In genomic region chr5:118611332-118611945, GRCh38 we compare ENCODE assay signal across 8 cellular contexts.
DNase-seq lines count a peak whose midpoint lies in the region; ATAC-seq and TF ChIP-seq lines count a peak whose summit lies in the region.

No MANE protein-coding gene starts in this region.

- intact Hi-C loops in heart left ventricle (cut with DNase I): no loop called here
- intact Hi-C loops in cardiac septum (cut with DNase I): no loop called here
- intact Hi-C loops in colonic mucosa (cut with DNase I): no loop called here
- intact Hi-C loops in prostate gland (cut with DNase I): no loop called here

- no peak overlapping the region for H2AFZ ChIP-seq in Loucy (ENCODE audit: low read length)

- H3K9me3 ChIP-seq in heart left ventricle: no peaks in the 10 kb centered on the region
- no peaks in the 10 kb centered on the region for H3K9me3 ChIP-seq in Loucy (ENCODE audit: insufficient read depth, low read depth, low read length)
- H3K9me3 ChIP-seq in colonic mucosa: no peaks in the 10 kb centered on the region
- H3K9me3 ChIP-seq in prostate gland: no peaks in the 10 kb centered on the region

- DNase-seq in heart left ventricle: no peak
- DNase-seq in cardiac septum (ENCODE audit: low spot score): no peak
- no peak for DNase-seq in colonic mucosa
- DNase-seq in prostate gland (ENCODE audit: low spot score): no peak
- no peak for DNase-seq in GF-D8 (lab: John Stamatoyannopoulos, UW)
- DNase-seq in CD1c-positive myeloid dendritic cell (ENCODE audit: extremely low spot score): no peak

- no peak overlapping the region for H3K4me2 ChIP-seq in Loucy (ENCODE audit: low read depth, low read length, poor library complexity, severe bottlenecking)

- no peaks in the 10 kb centered on the region for H4K20me1 ChIP-seq in Loucy (ENCODE audit: insufficient read depth, low read length, poor library complexity, severe bottlenecking)

- ATAC-seq in heart left ventricle (peak in 1 of 4 donors; percentile 20), HG02970 (IDR thresholded peaks at IDR 0.05; ENCODE audit: low FRiP score, unreplicated experiment) (no peak)

- H3K4me3 ChIP-seq in heart left ventricle (no peak overlapping the region), Loucy (ENCODE audit: low read length, poor library complexity, severe bottlenecking) (no peak overlapping the region), colonic mucosa (no peak overlapping the region), prostate gland (no peak overlapping the region)

- H3K4me1 ChIP-seq in heart left ventricle: no peaks in the 10 kb centered on the region
- H3K4me1 ChIP-seq in Loucy (ENCODE audit: insufficient read depth, low read length, poor library complexity, severe bottlenecking): no peaks in the 10 kb centered on the region
- no peaks in the 10 kb centered on the region for H3K4me1 ChIP-seq in colonic mucosa
- no peaks in the 10 kb centered on the region for H3K4me1 ChIP-seq in prostate gland (replicated peaks)

- TF ChIP-seq CTCF in heart left ventricle (IDR thresholded peaks at IDR 0.05) (peak; percentile 31 to 61 (median 50)), Loucy (conservative IDR thresholded peaks at IDR 0.05; ENCODE audit: low read length) (peak; percentile 63), colonic mucosa (IDR thresholded peaks at IDR 0.05) (peak; percentile 27), prostate gland (IDR thresholded peaks at IDR 0.05) (peak in 3 of 4 experiments; percentile 13 to 58 (median 37))

- TF ChIP-seq POLR2A in heart left ventricle (IDR thresholded peaks at IDR 0.05): no peak
- TF ChIP-seq POLR2A in prostate gland (IDR thresholded peaks at IDR 0.05): no peak

- no peak overlapping the region for H3K27ac ChIP-seq in heart left ventricle
- no peak overlapping the region for H3K27ac ChIP-seq in colonic mucosa
- no peak overlapping the region for H3K27ac ChIP-seq in prostate gland

- H3K79me2 ChIP-seq in Loucy (ENCODE audit: insufficient read depth, low read length): no peaks in the 10 kb centered on the region

- H3K27me3 ChIP-seq in heart left ventricle: no peaks in the 10 kb centered on the region
- H3K27me3 ChIP-seq in Loucy (ENCODE audit: insufficient read depth, low read length, poor library complexity, severe bottlenecking): no peaks in the 10 kb centered on the region
- no peaks in the 10 kb centered on the region for H3K27me3 ChIP-seq in colonic mucosa
- no peaks in the 10 kb centered on the region for H3K27me3 ChIP-seq in prostate gland (replicated peaks; ENCODE audit: insufficient read depth)

- 79 to 84% (median 82%) methylated on average over 5 of the region's 5 CpGs for WGBS in heart left ventricle, 4 donors
- WGBS in prostate gland: 90% methylated on average over 5 of the region's 5 CpGs

- H3F3A ChIP-seq in Loucy (ENCODE audit: low read depth): no peaks in the 10 kb centered on the region

- no peaks in the 10 kb centered on the region for H3K9me2 ChIP-seq in Loucy (replicated peaks; ENCODE audit: low read depth, low read length)

- H3K9ac ChIP-seq in Loucy (ENCODE audit: low read depth, low read length, poor library complexity, severe bottlenecking) (no peak overlapping the region), colonic mucosa (ENCODE audit: low read depth in 2 of 2, low read length in 2 of 2) (no peak overlapping the region)

- H3K36me3 ChIP-seq in heart left ventricle: no peaks in the 10 kb centered on the region
- H3K36me3 ChIP-seq in Loucy (ENCODE audit: insufficient read depth, low read length): no peaks in the 10 kb centered on the region
- H3K36me3 ChIP-seq in colonic mucosa: no peaks in the 10 kb centered on the region
- no peaks in the 10 kb centered on the region for H3K36me3 ChIP-seq in prostate gland
